Comparison of ENCODE assay signal across 14 cellular contexts in the genomic region with DNA sequence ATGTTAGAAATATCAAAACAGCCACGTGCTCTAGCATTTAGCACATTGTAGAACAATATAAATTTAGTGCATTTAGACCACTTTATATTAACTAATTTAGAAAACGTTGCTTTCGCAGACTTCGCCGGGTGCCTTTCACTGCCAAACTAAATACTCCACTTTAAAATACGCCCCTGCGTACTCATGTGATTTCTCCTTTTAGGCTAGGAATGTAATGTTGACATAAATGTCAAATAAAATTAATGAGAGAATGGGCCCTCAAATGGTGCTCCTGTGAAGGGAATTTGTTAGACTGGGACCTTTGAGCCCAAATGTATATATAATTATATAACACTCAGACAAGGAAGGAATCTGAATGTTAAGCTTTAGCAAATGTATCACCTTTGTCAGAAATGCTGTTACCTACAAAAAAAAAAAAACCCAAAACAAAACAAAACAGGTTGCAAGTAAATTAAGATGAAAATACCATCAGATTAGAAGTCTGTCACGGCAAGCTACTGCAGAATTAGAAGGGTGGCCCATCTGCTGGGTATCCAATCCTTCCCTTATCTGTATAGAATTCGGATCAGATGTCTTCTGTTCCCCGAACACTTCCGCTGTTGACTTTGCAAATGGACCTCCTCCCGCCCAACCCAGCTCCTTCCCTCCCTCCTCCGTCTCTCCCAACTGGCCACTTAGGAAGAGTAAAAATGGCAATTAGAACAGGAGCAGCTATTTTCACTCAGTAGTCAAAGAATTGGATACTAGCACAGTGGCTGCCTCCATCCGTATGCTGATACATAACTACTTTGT.
A peak's percentile ranks its signal among the peaks of the same experiment; 100 is the strongest.
DNase-seq lines count a peak whose midpoint lies in the region; ATAC-seq and TF ChIP-seq lines count a peak whose summit lies in the region.
"Had no signal": no experiment of that assay in that cellular context is flagged by ENCODE, and none has a peak within 500 bp of the region (broad histone marks: within the 10 kb centered on the region; RNA-seq: fewer than 3 reads in every experiment).

No MANE protein-coding gene starts in this region.

- H3K36me3 ChIP-seq in GM23338 (ENCODE audit: insufficient read depth) (no peaks in the 10 kb centered on the region), endocrine pancreas (ENCODE audit: control insufficient read depth, insufficient read depth, low read length) (no peaks in the 10 kb centered on the region), neural progenitor cell (no peaks in the 10 kb centered on the region)
- H3K36me3 ChIP-seq: vagina had no signal

- H3K36me3 Mint-ChIP-seq in GM23338 (ENCODE audit: low read depth): peaks cover 30% of the 10 kb centered on the region
- H3K36me3 Mint-ChIP-seq in neural progenitor cell: no peaks in the 10 kb centered on the region

- H3K27ac Mint-ChIP-seq in GM23338: peak overlapping the region; percentile 73
- no peak overlapping the region for H3K27ac Mint-ChIP-seq in neural progenitor cell
- H3K27ac Mint-ChIP-seq: activated T-helper 2 cell treated with anti-CD3 and anti-CD28 coated beads, Interferon-gamma antibody, Interleukin-2, Interleukin-4, amounts not matched to agents 10 μg/mL and 5 μg/mL and 100 μg/mL, durations not matched to agents 14 hours and 24 hours and 36 hours had no signal

- H3K9me2 ChIP-seq in GM23338 (ENCODE audit: insufficient read depth): no peaks in the 10 kb centered on the region

- H3K27me3 ChIP-seq in GM23338 (ENCODE audit: insufficient read depth) (no peaks in the 10 kb centered on the region), endocrine pancreas (ENCODE audit: control insufficient read depth, insufficient read depth, low read length) (no peaks in the 10 kb centered on the region), neural progenitor cell (no peaks in the 10 kb centered on the region)
- H3K27me3 ChIP-seq: vagina had no signal

- ATAC-seq in GM23338 (peak; percentile 81), GM18517 (IDR thresholded peaks at IDR 0.05; ENCODE audit: unreplicated experiment) (no peak), HG03108 (IDR thresholded peaks at IDR 0.05; ENCODE audit: unreplicated experiment) (no peak), HG02973 (IDR thresholded peaks at IDR 0.05; ENCODE audit: unreplicated experiment) (no peak)

- H3F3A ChIP-seq in GM23338 (replicated peaks; ENCODE audit: low read depth) (peaks cover 16% of the 10 kb centered on the region; the same call in 1 of the 2 replicates), neural progenitor cell (ENCODE audit: low read depth) (no peaks in the 10 kb centered on the region)

- H3K9ac ChIP-seq in endocrine pancreas (ENCODE audit: control insufficient read depth, insufficient read depth, low read length): no peak overlapping the region
- H3K9ac ChIP-seq in neural progenitor cell: no peak overlapping the region

- H3K4me1 Mint-ChIP-seq in GM23338: peaks cover 51% of the 10 kb centered on the region
- H3K4me1 Mint-ChIP-seq in neural progenitor cell: peaks cover 14% of the 10 kb centered on the region

- H3K9me3 ChIP-seq in endocrine pancreas (ENCODE audit: control insufficient read depth, low read length) (no peaks in the 10 kb centered on the region), neural progenitor cell (ENCODE audit: low read depth) (no peaks in the 10 kb centered on the region)
- H3K9me3 ChIP-seq: vagina had no signal

- H3K27ac ChIP-seq in GM23338 (ENCODE audit: low read depth) (peak overlapping the region; percentile 85), neural progenitor cell (no peak overlapping the region)
- H3K27ac ChIP-seq: RWPE1, vagina had no signal

- H4K20me1 ChIP-seq in GM23338 (replicated peaks; ENCODE audit: insufficient read depth): peaks cover 9% of the 10 kb centered on the region; the same call in 1 of the 2 replicates
- no peaks in the 10 kb centered on the region for H4K20me1 ChIP-seq in neural progenitor cell (ENCODE audit: low read depth)

- H2AFZ ChIP-seq in GM23338 (no peak overlapping the region), neural progenitor cell (replicated peaks) (peak overlapping the region; percentile 21)

- H3K4me3 ChIP-seq in GM23338: peak overlapping the region; percentile 36
- H3K4me3 ChIP-seq in endocrine pancreas (ENCODE audit: control insufficient read depth, insufficient read depth, low read length): peak overlapping the region; percentile 1
- peak overlapping the region; percentile 16 for H3K4me3 ChIP-seq in neural progenitor cell
- H3K4me3 ChIP-seq: vagina had no signal

- DNase-seq in GM23338 (ENCODE audit: low spot score): peak; percentile 73
- DNase-seq in NCI-H2227 treated with DMSO at 0.1 percent for 48 hours (lab: John Stamatoyannopoulos, UW): peak; percentile 14
- peak; percentile 11 for DNase-seq in neural progenitor cell (ENCODE audit: low spot score)
- no peak for DNase-seq in activated effector memory CD4-positive, alpha-beta T cell treated with anti-CD3 and anti-CD28 coated beads, Interleukin-2, amount 50 U/mL, for 16 hours
- DNase-seq: anterior cingulate cortex, MM.1S, retina had no signal

- H3K79me2 ChIP-seq in GM23338 (replicated peaks; ENCODE audit: insufficient read depth) (peaks cover 93% of the 10 kb centered on the region), neural progenitor cell (ENCODE audit: low read depth) (no peaks in the 10 kb centered on the region)

- no peak for TF ChIP-seq CTCF in GM23338 (conservative IDR thresholded peaks at IDR 0.05; ENCODE audit: low read depth in 2 of 2)
- no peak for TF ChIP-seq CTCF in neural progenitor cell (IDR thresholded peaks at IDR 0.05)

- H3K4me2 ChIP-seq in GM23338: peak overlapping the region; percentile 67
- peak overlapping the region; percentile 68 for H3K4me2 ChIP-seq in neural progenitor cell

- H3K4me1 ChIP-seq in GM23338 (ENCODE audit: insufficient read depth) (peaks cover 46% of the 10 kb centered on the region), endocrine pancreas (ENCODE audit: control insufficient read depth, insufficient read depth, low read length) (no peaks in the 10 kb centered on the region), neural progenitor cell (peaks cover 37% of the 10 kb centered on the region)

- H3K4me3 Mint-ChIP-seq in GM23338 (peak overlapping the region; percentile 42), neural progenitor cell (no peak overlapping the region)

- peaks cover 2% of the 10 kb centered on the region for H3K27me3 Mint-ChIP-seq in GM23338 (ENCODE audit: insufficient read depth, low read depth, poor library complexity)
- H3K27me3 Mint-ChIP-seq in neural progenitor cell (ENCODE audit: insufficient read depth, low read depth): no peaks in the 10 kb centered on the region

- no peaks in the 10 kb centered on the region for H3K9me3 Mint-ChIP-seq in GM23338
- no peaks in the 10 kb centered on the region for H3K9me3 Mint-ChIP-seq in neural progenitor cell
- H3K9me3 Mint-ChIP-seq: activated T-helper 2 cell treated with anti-CD3 and anti-CD28 coated beads, Interferon-gamma antibody, Interleukin-2, Interleukin-4, amounts not matched to agents 10 μg/mL and 5 μg/mL and 100 μg/mL, durations not matched to agents 14 hours and 24 hours and 36 hours had no signal

TF ChIP-seq in GM23338, 12 proteins besides CTCF, POLR2A, EP300 and RAD21:
- TF ChIP-seq JUNB (IDR thresholded peaks at IDR 0.05; ENCODE audit: unreplicated experiment): no peak
- TF ChIP-seq EZH2phosphoT487 (IDR thresholded peaks at IDR 0.05; ENCODE audit: unreplicated experiment): no peak
- TF ChIP-seq ZNF331 (CRISPR knock-in tag; IDR thresholded peaks at IDR 0.05; ENCODE audit: low read depth): no peak
- TF ChIP-seq, protein P1, sequence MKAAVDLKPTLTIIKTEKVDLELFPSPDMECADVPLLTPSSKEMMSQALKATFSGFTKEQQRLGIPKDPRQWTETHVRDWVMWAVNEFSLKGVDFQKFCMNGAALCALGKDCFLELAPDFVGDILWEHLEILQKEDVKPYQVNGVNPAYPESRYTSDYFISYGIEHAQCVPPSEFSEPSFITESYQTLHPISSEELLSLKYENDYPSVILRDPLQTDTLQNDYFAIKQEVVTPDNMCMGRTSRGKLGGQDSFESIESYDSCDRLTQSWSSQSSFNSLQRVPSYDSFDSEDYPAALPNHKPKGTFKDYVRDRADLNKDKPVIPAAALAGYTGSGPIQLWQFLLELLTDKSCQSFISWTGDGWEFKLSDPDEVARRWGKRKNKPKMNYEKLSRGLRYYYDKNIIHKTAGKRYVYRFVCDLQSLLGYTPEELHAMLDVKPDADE (IDR thresholded peaks at IDR 0.05): no peak
- TF ChIP-seq EZH2 (IDR thresholded peaks at IDR 0.05; ENCODE audit: low read depth, unreplicated experiment): no peak
- TF ChIP-seq REST (IDR thresholded peaks at IDR 0.05; ENCODE audit: unreplicated experiment): no peak
- TF ChIP-seq STAT1 (IDR thresholded peaks at IDR 0.05; ENCODE audit: unreplicated experiment): no peak
- no peak for TF ChIP-seq POLR2AphosphoS5 (IDR thresholded peaks at IDR 0.05; ENCODE audit: low read depth)
